Comparison of ENCODE assay signal across 24 cellular contexts in the genomic region with DNA sequence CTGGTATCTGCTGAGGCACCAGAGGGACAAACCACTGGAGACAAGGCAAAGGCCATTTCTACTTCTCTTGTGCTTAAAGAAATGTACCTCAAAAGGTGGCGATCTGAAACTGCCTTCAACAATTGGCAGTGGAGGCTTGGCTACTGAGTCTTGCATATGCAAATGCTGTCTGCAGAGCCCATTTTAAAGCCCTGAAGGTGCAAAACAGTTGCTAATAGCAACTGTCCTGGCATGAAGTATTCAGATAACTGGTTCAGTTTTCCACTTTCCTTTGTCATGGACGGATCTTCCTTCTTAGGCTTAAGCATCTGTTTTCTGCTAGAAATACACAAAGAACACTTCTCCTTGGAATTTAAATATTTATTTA.
A peak's percentile ranks its signal among the peaks of the same experiment; 100 is the strongest.
DNase-seq lines count a peak whose midpoint lies in the region; ATAC-seq, FAIRE-seq and TF ChIP-seq lines count a peak whose summit lies in the region.
"Had no signal": no experiment of that assay in that cellular context is flagged by ENCODE, and none has a peak within 500 bp of the region (broad histone marks: within the 10 kb centered on the region; RNA-seq: fewer than 3 reads in every experiment).

No MANE protein-coding gene starts in this region.

- H3K4me3 Mint-ChIP-seq in naive thymus-derived CD8-positive, alpha-beta T cell, result no peak overlapping the region

- peaks cover 0 to 14% (median 12%) of the 10 kb centered on the region in 5 donors for H3K27me3 Mint-ChIP-seq in naive thymus-derived CD8-positive, alpha-beta T cell

- TF ChIP-seq CTCF in PC-3 (conservative IDR thresholded peaks at IDR 0.05; ENCODE audit: low read depth, low read length), result no peak

- H3K4me1 ChIP-seq in HAP-1 (peaks cover 14% of the 10 kb centered on the region), PC-3 (ENCODE audit: insufficient read depth, low read length) (peaks cover 39% of the 10 kb centered on the region), iPS-18a (ENCODE audit: control insufficient read depth, low read depth, low read length) (peaks cover 35% of the 10 kb centered on the region)

- no peaks in the 10 kb centered on the region for H3K9me2 ChIP-seq in PC-3 (replicated peaks; ENCODE audit: low read length)

- POLR2A ChIA-PET in PC-3 (lab: Charles Lee; ENCODE audit: unreplicated experiment), result no interaction called here
- POLR2A ChIA-PET in naive thymus-derived CD8-positive, alpha-beta T cell (lab: Charles Lee), result no interaction called here

- H3F3A ChIP-seq in PC-3 (ENCODE audit: low read length, unreplicated experiment), result no peaks in the 10 kb centered on the region

- H3K36me3 ChIP-seq in HAP-1 (replicated peaks), result no peaks in the 10 kb centered on the region
- no peaks in the 10 kb centered on the region for H3K36me3 ChIP-seq in PC-3 (ENCODE audit: low read depth, low read length)
- H3K36me3 ChIP-seq in iPS-18a (ENCODE audit: control insufficient read depth, low read depth, low read length), result no peaks in the 10 kb centered on the region

- CTCF ChIA-PET in PC-3 (lab: Charles Lee), result no interaction called here

- H3K36me3 Mint-ChIP-seq in naive thymus-derived CD8-positive, alpha-beta T cell, result no peaks in the 10 kb centered on the region

- peak overlapping the region; percentile 24; the same call in 1 of the 2 replicates for H3K4me2 ChIP-seq in PC-3 (ENCODE audit: low read length)

- H3K9me3 Mint-ChIP-seq in naive thymus-derived CD8-positive, alpha-beta T cell, result no peaks in the 10 kb centered on the region

- H3K4me3 ChIP-seq in HAP-1, result no peak overlapping the region
- H3K4me3 ChIP-seq in PC-3 (ENCODE audit: low read length), result no peak overlapping the region
- H3K4me3 ChIP-seq in iPS-18a (ENCODE audit: low read length), result no peak overlapping the region

- no peaks in the 10 kb centered on the region for H3K4me1 Mint-ChIP-seq in naive thymus-derived CD8-positive, alpha-beta T cell

- H3K27ac Mint-ChIP-seq in naive thymus-derived CD8-positive, alpha-beta T cell, result no peak overlapping the region

- no peak overlapping the region for H2AFZ ChIP-seq in PC-3 (ENCODE audit: low read length)

- DNase-seq in HAP-1 (ENCODE audit: low spot score in 2 of 2), result peak; percentile 59 to 79
- no peak for DNase-seq in PC-3
- no peak for DNase-seq in urothelium cell line (ENCODE audit: low spot score)
- DNase-seq in naive thymus-derived CD8-positive, alpha-beta T cell, result no peak
- no peak for DNase-seq in AG08396 (ENCODE audit: low spot score)
- DNase-seq: ACHN; AML-193; DMS79 treated with DMSO at 0.1 percent for 48 hours; MM.1S; NCI-H1092; NCI-H1436 treated with DMSO at 0.1 percent for 48 hours; NCI-H2029; NCI-H2171 treated with DMSO at 0.1 percent for 48 hours; NCI-H446; NCI-H69; NK-92 treated with Interleukin-12 subunit alpha and Interleukin-12 subunit beta, amount 100 ng/mL, for 24 hours; SHP77; T-helper 1 cell had no signal

- in situ Hi-C loops in HAP-1 (cut with MboI; ENCODE audit: low sequenced_read_pairs), result no loop called here

- ATAC-seq in PC-3 (no peak), HG02623 (IDR thresholded peaks at IDR 0.05; ENCODE audit: unreplicated experiment) (no peak)
- ATAC-seq in naive thymus-derived CD8-positive, alpha-beta T cell, result no peak
- ATAC-seq: SK-N-SH treated with all-trans-retinoic acid at 6 μM for 48 hours had no signal

- H3K79me2 ChIP-seq in PC-3 (ENCODE audit: low read length), result no peaks in the 10 kb centered on the region

- intact Hi-C loops in PC-3 (cut with micrococcal nuclease), result loop anchor here (1.0 to 5.0 kb wide), 3 partner anchors 31 to 66 kb away; no protein-coding TSS in a partner anchor

- peak overlapping the region; percentile 47; the same call in 1 of the 2 replicates for H3K9ac ChIP-seq in PC-3 (ENCODE audit: low read length)
- no peak overlapping the region for H3K9ac ChIP-seq in iPS-18a (ENCODE audit: low read length)

- FAIRE-seq in urothelium cell line (lab: Jason Lieb, UNC), result no peak
- FAIRE-seq: HTR-8/SVneo had no signal

- no peaks in the 10 kb centered on the region for H3K27me3 ChIP-seq in HAP-1 (ENCODE audit: low read depth)
- no peaks in the 10 kb centered on the region for H3K27me3 ChIP-seq in PC-3 (ENCODE audit: low read length)
- no peaks in the 10 kb centered on the region for H3K27me3 ChIP-seq in iPS-18a (ENCODE audit: control insufficient read depth, insufficient read depth, low read length)

- H3K9me3 ChIP-seq in HAP-1, result no peaks in the 10 kb centered on the region
- H3K9me3 ChIP-seq in PC-3 (ENCODE audit: low read length), result no peaks in the 10 kb centered on the region
- no peaks in the 10 kb centered on the region for H3K9me3 ChIP-seq in iPS-18a (ENCODE audit: control insufficient read depth, low read depth, low read length)

- BruUV-seq in PC-3 (replicated peaks; lab: Mats Ljungman, UMichigan), result no TSS peak

- H4K20me1 ChIP-seq in PC-3 (ENCODE audit: low read length), result no peaks in the 10 kb centered on the region

- H3K27ac ChIP-seq in PC-3 (ENCODE audit: low read length), result peak overlapping the region; percentile 89
- peak overlapping the region; percentile 21 for H3K27ac ChIP-seq in iPS-18a (ENCODE audit: low read length)
- H3K27ac ChIP-seq: C4-2B, HL-60 had no signal

Comparison
In these comparisons a context has a peak if more than half of its experiments do, and no peak if none do; other contexts are left out.
1. DNase-seq: peak in HAP-1 (2 of 2); none in PC-3 (single experiment), urothelium cell line (single experiment), naive thymus-derived CD8-positive, alpha-beta T cell (0 of 10) and AG08396 (single experiment).